1 cellular context compared by ENCODE assay signal in genomic region chr2:135815269-135815668, GRCh38.
TF ChIP-seq lines count a peak whose summit lies in the region.

No MANE protein-coding gene starts in this region.

TF ChIP-seq in GM12878, 131 proteins besides CTCF, POLR2A, EP300 and RAD21 (continued from another document):
- TF ChIP-seq ZNF687 (IDR thresholded peaks at IDR 0.05) (no peak), SREBF1 (IDR thresholded peaks at IDR 0.05; ENCODE audit: low read length) (no peak), ZBED1 (IDR thresholded peaks at IDR 0.05; ENCODE audit: borderline replicate concordance) (no peak), SKIL (IDR thresholded peaks at IDR 0.05; ENCODE audit: low read depth, poor library complexity, severe bottlenecking) (no peak), BCL3 (IDR thresholded peaks at IDR 0.05; ENCODE audit: borderline replicate concordance, insufficient read depth, low read depth, low read length, poor library complexity, severe bottlenecking) (no peak), RAD51 (IDR thresholded peaks at IDR 0.05) (no peak), ZNF217 (IDR thresholded peaks at IDR 0.05) (no peak), SMARCA5 (IDR thresholded peaks at IDR 0.05) (no peak)
TF ChIP-seq in GM12878: peak in this region for 1.
